Comparison of ENCODE assay signal across 17 cellular contexts in genomic region chr2:189802396-189802912, GRCh38. TPM values are rescaled to one million over a fixed set of nuclear protein-coding genes. Genes with fewer than 3 reads are reported as not detected.
DNase-seq lines count a peak whose midpoint lies in the region; ATAC-seq and TF ChIP-seq lines count a peak whose summit lies in the region.
"Had no signal": no experiment of that assay in that cellular context is flagged by ENCODE, and none has a peak within 500 bp of the region (broad histone marks: within the 10 kb centered on the region; RNA-seq: fewer than 3 reads in every experiment).

No MANE protein-coding gene starts in this region.

- CTCF ChIA-PET in activated CD4-positive, alpha-beta T cell treated with anti-CD3 and anti-CD28 coated beads for 36 hours (lab: Charles Lee): interaction anchor here (1.1 to 1.2 kb wide), 2 partner anchors 52 to 266 kb away, joined by 3 to 4 read pairs; no protein-coding TSS in a partner anchor
- CTCF ChIA-PET in activated CD4-positive, alpha-beta T cell treated with anti-CD3 and anti-CD28 coated beads, Interleukin-2, amount 10 ng/mL, durations not matched to agents 7 days and 5 days (lab: Charles Lee): interaction anchor here (1.2 to 1.7 kb wide), 2 partner anchors 11 to 19 kb away, joined by 4 to 6 read pairs; partner anchors contain the start of genes ORMDL1 and PMS1

- DNase-seq in activated CD4-positive, alpha-beta T cell treated with anti-CD3 and anti-CD28 coated beads for 36 hours: no peak
- DNase-seq in activated CD4-positive, alpha-beta T cell treated with anti-CD3 and anti-CD28 coated beads, Interleukin-2, amount 10 ng/mL, durations not matched to agents 7 days and 5 days: no peak
- DNase-seq in HFFc6: no peak
- DNase-seq in nephron progenitor cell: no peak
- no peak for DNase-seq in endothelial cell (ENCODE audit: low spot score)
- no peak for DNase-seq in SIG-M5 (lab: John Stamatoyannopoulos, UW)
- DNase-seq: CD4-positive, alpha-beta memory T cell; GDM1; Karpas-422; NCI-H1105; NCI-H1694; NCI-H69; NK-92 treated with Interleukin-12 subunit alpha and Interleukin-12 subunit beta, amount 100 ng/mL, for 24 hours had no signal

- intact Hi-C loops in activated CD4-positive, alpha-beta T cell treated with anti-CD3 and anti-CD28 coated beads for 36 hours (cut with DNase I, micrococcal nuclease): no loop called here

- no peaks in the 10 kb centered on the region for H3K27me3 Mint-ChIP-seq in activated CD4-positive, alpha-beta T cell treated with anti-CD3 and anti-CD28 coated beads for 36 hours
- no peaks in the 10 kb centered on the region for H3K27me3 Mint-ChIP-seq in activated CD4-positive, alpha-beta T cell treated with anti-CD3 and anti-CD28 coated beads, Interleukin-2, amount 10 ng/mL, durations not matched to agents 7 days and 5 days
- H3K27me3 Mint-ChIP-seq in HFFc6 (ENCODE audit: insufficient read depth) (no peaks in the 10 kb centered on the region), nephron progenitor cell (ENCODE audit: low read depth, poor library complexity) (no peaks in the 10 kb centered on the region), endothelial cell (ENCODE audit: unreplicated experiment) (no peaks in the 10 kb centered on the region)
- H3K27me3 Mint-ChIP-seq in activated T-helper 17 cell treated with anti-CD3 and anti-CD28 coated beads, Interleukin-2, amount 50 U/mL, for 72 hours: no peaks in the 10 kb centered on the region
- H3K27me3 Mint-ChIP-seq: B cell; CD4-positive, alpha-beta memory T cell had no signal

- no peak overlapping the region for H3K4me3 Mint-ChIP-seq in activated CD4-positive, alpha-beta T cell treated with anti-CD3 and anti-CD28 coated beads for 36 hours
- no peak overlapping the region for H3K4me3 Mint-ChIP-seq in activated CD4-positive, alpha-beta T cell treated with anti-CD3 and anti-CD28 coated beads, Interleukin-2, amount 10 ng/mL, durations not matched to agents 7 days and 5 days
- H3K4me3 Mint-ChIP-seq in HFFc6 (no peak overlapping the region), nephron progenitor cell (no peak overlapping the region), endothelial cell (ENCODE audit: unreplicated experiment) (no peak overlapping the region)
- no peak overlapping the region for H3K4me3 Mint-ChIP-seq in activated T-helper 17 cell treated with anti-CD3 and anti-CD28 coated beads, Interleukin-2, amount 50 U/mL, for 72 hours
- H3K4me3 Mint-ChIP-seq: B cell; CD4-positive, alpha-beta memory T cell had no signal

- peaks cover 10% of the 10 kb centered on the region for H3K4me1 Mint-ChIP-seq in activated CD4-positive, alpha-beta T cell treated with anti-CD3 and anti-CD28 coated beads for 36 hours
- H3K4me1 Mint-ChIP-seq in activated CD4-positive, alpha-beta T cell treated with anti-CD3 and anti-CD28 coated beads, Interleukin-2, amount 10 ng/mL, durations not matched to agents 7 days and 5 days: peaks cover 4% of the 10 kb centered on the region
- peaks cover 42% of the 10 kb centered on the region for H3K4me1 Mint-ChIP-seq in HFFc6 (ENCODE audit: low read depth)
- peaks cover 4% of the 10 kb centered on the region for H3K4me1 Mint-ChIP-seq in activated T-helper 17 cell treated with anti-CD3 and anti-CD28 coated beads, Interleukin-2, amount 50 U/mL, for 72 hours
- H3K4me1 Mint-ChIP-seq in nephron progenitor cell: no peaks in the 10 kb centered on the region
- no peaks in the 10 kb centered on the region for H3K4me1 Mint-ChIP-seq in endothelial cell (ENCODE audit: unreplicated experiment)

- peak; percentile 60 for ATAC-seq in activated CD4-positive, alpha-beta T cell treated with anti-CD3 and anti-CD28 coated beads for 36 hours
- peak; percentile 46 for ATAC-seq in activated T-helper 17 cell treated with anti-CD3 and anti-CD28 coated beads, Interleukin-2, amount 50 U/mL, for 72 hours (replicated peaks)
- no peak for ATAC-seq in GM21528 (IDR thresholded peaks at IDR 0.05; ENCODE audit: low FRiP score, unreplicated experiment)
- ATAC-seq: GM12878 had no signal

- peaks cover 24% of the 10 kb centered on the region for H3K36me3 Mint-ChIP-seq in activated CD4-positive, alpha-beta T cell treated with anti-CD3 and anti-CD28 coated beads for 36 hours (ENCODE audit: low read depth)
- H3K36me3 Mint-ChIP-seq in activated CD4-positive, alpha-beta T cell treated with anti-CD3 and anti-CD28 coated beads, Interleukin-2, amount 10 ng/mL, durations not matched to agents 7 days and 5 days (ENCODE audit: low read depth): peaks cover 12% of the 10 kb centered on the region
- H3K36me3 Mint-ChIP-seq in HFFc6 (ENCODE audit: low read depth) (peaks cover 12% of the 10 kb centered on the region), nephron progenitor cell (ENCODE audit: low read depth) (peaks cover 34% of the 10 kb centered on the region), endothelial cell (ENCODE audit: low read depth, unreplicated experiment) (no peaks in the 10 kb centered on the region)
- H3K36me3 Mint-ChIP-seq in activated T-helper 17 cell treated with anti-CD3 and anti-CD28 coated beads, Interleukin-2, amount 50 U/mL, for 72 hours (ENCODE audit: low read depth): peaks cover 73% of the 10 kb centered on the region

- no peaks in the 10 kb centered on the region for H3K9me3 Mint-ChIP-seq in activated CD4-positive, alpha-beta T cell treated with anti-CD3 and anti-CD28 coated beads for 36 hours (ENCODE audit: low read depth)
- no peaks in the 10 kb centered on the region for H3K9me3 Mint-ChIP-seq in activated CD4-positive, alpha-beta T cell treated with anti-CD3 and anti-CD28 coated beads, Interleukin-2, amount 10 ng/mL, durations not matched to agents 7 days and 5 days
- H3K9me3 Mint-ChIP-seq in HFFc6 (no peaks in the 10 kb centered on the region), nephron progenitor cell (no peaks in the 10 kb centered on the region), endothelial cell (ENCODE audit: unreplicated experiment) (no peaks in the 10 kb centered on the region)
- no peaks in the 10 kb centered on the region for H3K9me3 Mint-ChIP-seq in activated T-helper 17 cell treated with anti-CD3 and anti-CD28 coated beads, Interleukin-2, amount 50 U/mL, for 72 hours
- H3K9me3 Mint-ChIP-seq: CD4-positive, alpha-beta memory T cell had no signal

- H3K27ac Mint-ChIP-seq in activated CD4-positive, alpha-beta T cell treated with anti-CD3 and anti-CD28 coated beads for 36 hours: no peak overlapping the region
- H3K27ac Mint-ChIP-seq in activated CD4-positive, alpha-beta T cell treated with anti-CD3 and anti-CD28 coated beads, Interleukin-2, amount 10 ng/mL, durations not matched to agents 7 days and 5 days: no peak overlapping the region
- H3K27ac Mint-ChIP-seq in HFFc6 (peak overlapping the region; percentile 17; the same call in 1 of the 2 replicates), nephron progenitor cell (peak overlapping the region; percentile 77), endothelial cell (ENCODE audit: unreplicated experiment) (no peak overlapping the region)
- no peak overlapping the region for H3K27ac Mint-ChIP-seq in activated T-helper 17 cell treated with anti-CD3 and anti-CD28 coated beads, Interleukin-2, amount 50 U/mL, for 72 hours
- H3K27ac Mint-ChIP-seq: B cell; CD4-positive, alpha-beta memory T cell had no signal

- TF ChIP-seq CTCF in HFFc6 (IDR thresholded peaks at IDR 0.05) (no peak), nephron progenitor cell (IDR thresholded peaks at IDR 0.05) (no peak), endothelial cell (IDR thresholded peaks at IDR 0.05; ENCODE audit: unreplicated experiment) (no peak)

- POLR2A ChIA-PET in activated CD4-positive, alpha-beta T cell treated with anti-CD3 and anti-CD28 coated beads for 36 hours (lab: Charles Lee): no interaction called here
- POLR2A ChIA-PET in activated CD4-positive, alpha-beta T cell treated with anti-CD3 and anti-CD28 coated beads, Interleukin-2, amount 10 ng/mL, durations not matched to agents 7 days and 5 days (lab: Charles Lee): no interaction called here

RNA-seq across cellular contexts. Expression of gene PMS1, which starts 18.2 kb away (rescaled TPM):
- 10 to 100 TPM; 45.8 to 47.4 TPM for total RNA-seq in activated CD4-positive, alpha-beta T cell treated with anti-CD3 and anti-CD28 coated beads for 36 hours
- 10 to 100 TPM; 26.7 to 35.0 TPM for total RNA-seq in activated CD4-positive, alpha-beta T cell treated with anti-CD3 and anti-CD28 coated beads, Interleukin-2, amount 10 ng/mL, durations not matched to agents 7 days and 5 days
- total RNA-seq in HFFc6 (2021; fragmentation: NEBNext Ultra II Directional; extraction: Animal tissue kit (Norgen Biotek cat#: 25700)): 10 to 100 TPM; 18.9 to 22.8 (median 20.5) TPM
- total RNA-seq in activated T-helper 17 cell treated with anti-CD3 and anti-CD28 coated beads, Interleukin-2, amount 50 U/mL, for 72 hours: 10 to 100 TPM; 43.7 to 47.2 TPM
- 36.0 TPM for total RNA-seq in endothelial cell (ENCODE audit: unreplicated experiment)

RNA-seq across cellular contexts. Expression of gene ORMDL1, which starts 18.3 kb away (rescaled TPM):
- 10 to 100 TPM; 45.2 to 49.2 TPM for total RNA-seq in activated CD4-positive, alpha-beta T cell treated with anti-CD3 and anti-CD28 coated beads for 36 hours
- total RNA-seq in activated CD4-positive, alpha-beta T cell treated with anti-CD3 and anti-CD28 coated beads, Interleukin-2, amount 10 ng/mL, durations not matched to agents 7 days and 5 days: 10 to 100 TPM; 65.6 to 81.1 TPM
- 10 to 100 TPM; 48.6 to 70.2 (median 60.3) TPM for total RNA-seq in HFFc6 (2021; fragmentation: NEBNext Ultra II Directional; extraction: Animal tissue kit (Norgen Biotek cat#: 25700))
- total RNA-seq in activated T-helper 17 cell treated with anti-CD3 and anti-CD28 coated beads, Interleukin-2, amount 50 U/mL, for 72 hours: 10 to 100 TPM; 69.4 to 84.4 TPM
- total RNA-seq in endothelial cell (ENCODE audit: unreplicated experiment): 60.7 TPM

RNA-seq across cellular contexts. Expression of gene OSGEPL1, which starts 39.9 kb away (rescaled TPM):
- 10 to 100 TPM in 1 of 2 experiments, 1 to 10 TPM in 1; 9.8 to 11.6 TPM for total RNA-seq in activated CD4-positive, alpha-beta T cell treated with anti-CD3 and anti-CD28 coated beads for 36 hours
- 1 to 10 TPM; 7.7 to 7.8 TPM for total RNA-seq in activated CD4-positive, alpha-beta T cell treated with anti-CD3 and anti-CD28 coated beads, Interleukin-2, amount 10 ng/mL, durations not matched to agents 7 days and 5 days
- 1 to 10 TPM; 5.0 to 7.2 (median 7.0) TPM for total RNA-seq in HFFc6 (2021; fragmentation: NEBNext Ultra II Directional; extraction: Animal tissue kit (Norgen Biotek cat#: 25700))
- total RNA-seq in activated T-helper 17 cell treated with anti-CD3 and anti-CD28 coated beads, Interleukin-2, amount 50 U/mL, for 72 hours: 1 to 10 TPM; 7.2 to 8.3 TPM
- 4.2 TPM for total RNA-seq in endothelial cell (ENCODE audit: unreplicated experiment)

Comparison
In these comparisons a context has a peak if more than half of its experiments do, and no peak if none do; other contexts are left out.
1. H3K27ac Mint-ChIP-seq: peak in HFFc6 (single experiment) and nephron progenitor cell (single experiment); none in activated CD4-positive, alpha-beta T cell treated with anti-CD3 and anti-CD28 coated beads for 36 hours (single experiment), activated CD4-positive, alpha-beta T cell treated with anti-CD3 and anti-CD28 coated beads, Interleukin-2, amount 10 ng/mL, durations not matched to agents 7 days and 5 days (single experiment), activated T-helper 17 cell treated with anti-CD3 and anti-CD28 coated beads, Interleukin-2, amount 50 U/mL, for 72 hours (single experiment) and endothelial cell (single experiment).